Comparison of ENCODE assay signal across 5 cellular contexts in the genomic region with DNA sequence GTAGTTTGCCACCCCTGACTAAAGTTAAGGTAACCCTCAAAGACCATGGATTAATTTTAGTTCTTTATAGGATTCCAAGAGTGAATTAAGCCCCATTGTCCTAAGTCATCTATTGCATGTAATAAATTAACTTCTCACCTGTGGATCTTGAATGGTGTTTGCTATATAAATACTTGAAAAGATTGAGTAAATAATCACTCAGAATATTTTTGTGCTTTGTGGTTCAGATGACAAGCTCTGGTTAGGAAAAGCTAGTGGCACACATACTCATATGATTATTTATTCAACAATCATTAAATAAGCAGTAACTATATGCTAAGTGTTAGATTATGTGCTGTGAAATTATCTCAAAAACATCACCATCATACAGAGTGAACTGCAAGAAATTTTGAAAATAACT.
"Had no signal": no experiment of that assay in that cellular context is flagged by ENCODE, and none has a peak within 500 bp of the region (broad histone marks: within the 10 kb centered on the region; RNA-seq: fewer than 3 reads in every experiment).

No MANE protein-coding gene starts in this region.

- FAIRE-seq: H1, HepG2 had no signal

- DNase-seq: H7, HFFc6, KBM-7 had no signal
